In genomic region chr6:136989591-136990578, GRCh38 we compare ENCODE assay signal across 8 cellular contexts. TPM values are rescaled to one million over a fixed set of nuclear protein-coding genes. Genes with fewer than 3 reads are reported as not detected.
DNase-seq lines count a peak whose midpoint lies in the region; ATAC-seq lines count a peak whose summit lies in the region.

No MANE protein-coding gene starts in this region.

- peak overlapping the region; percentile 66 for H3K9ac ChIP-seq in mucosa of stomach (ENCODE audit: low read length)

- DNase-seq in Right ventricle myocardium inferior (ENCODE audit: missing footprints) (peak; percentile 76), cardiac septum (ENCODE audit: low spot score) (no peak), ecto neural progenitor cell (ENCODE audit: low spot score) (peak; percentile 66), middle frontal gyrus (ENCODE audit: extremely low spot score, low spot score) (no peak), superior temporal gyrus (ENCODE audit: extremely low spot score) (no peak)
- no peak for DNase-seq in stimulated activated CD4-positive, alpha-beta T cell treated with anti-CD3 and anti-CD28 coated beads, Interleukin-4, amount 100 ng/mL, for 24 hours

- ATAC-seq in Right ventricle myocardium inferior (peak; percentile 92), HG02884 (IDR thresholded peaks at IDR 0.05; ENCODE audit: unreplicated experiment) (no peak)

- intact Hi-C loops in Right ventricle myocardium inferior (cut with DNase I), result no loop called here
- intact Hi-C loops in cardiac septum (cut with DNase I), result no loop called here

- H3K36me3 ChIP-seq in mucosa of stomach (ENCODE audit: control insufficient read depth, insufficient read depth, low read length), result no peaks in the 10 kb centered on the region

- no peaks in the 10 kb centered on the region for H3K9me3 ChIP-seq in mucosa of stomach (ENCODE audit: control insufficient read depth, low read length)

- H3K27me3 ChIP-seq in mucosa of stomach (ENCODE audit: control insufficient read depth, insufficient read depth, low read length), result peaks cover 12% of the 10 kb centered on the region

- H3K4me1 ChIP-seq in mucosa of stomach (ENCODE audit: control insufficient read depth, insufficient read depth, low read length), result peaks cover 24% of the 10 kb centered on the region

- peak overlapping the region; percentile 43 for H3K4me3 ChIP-seq in mucosa of stomach (ENCODE audit: low read length)

RNA-seq across cellular contexts. Expression of gene IL20RA, which starts 54.9 kb away (rescaled TPM):
- 6.7 TPM for total RNA-seq in Right ventricle myocardium inferior
- 0.32 TPM for total RNA-seq in cardiac septum

Comparison
In these comparisons a context has a peak if more than half of its experiments do, and no peak if none do; other contexts are left out.
1. DNase-seq: peak in Right ventricle myocardium inferior (single experiment) and ecto neural progenitor cell (single experiment); none in cardiac septum (single experiment), middle frontal gyrus (single experiment), stimulated activated CD4-positive, alpha-beta T cell treated with anti-CD3 and anti-CD28 coated beads, Interleukin-4, amount 100 ng/mL, for 24 hours (single experiment) and superior temporal gyrus (single experiment).